28 cellular contexts compared by ENCODE assay signal in genomic region chr3:87993566-87993965, GRCh38.
"Had no signal": no experiment of that assay in that cellular context is flagged by ENCODE, and none has a peak within 500 bp of the region (broad histone marks: within the 10 kb centered on the region; RNA-seq: fewer than 3 reads in every experiment).

No MANE protein-coding gene starts in this region.

- H3K4me3 Mint-ChIP-seq: dendritic cell treated with granulocyte-macrophage colony-stimulating factor and Interleukin-4, amounts not matched to agents 40 ng/mL and 50 ng/mL, for 4 days; effector memory CD8-positive, alpha-beta T cell; endodermal cell; immature natural killer cell; mesothelial cell of epicardium had no signal

- DNase-seq: effector CD8-positive, alpha-beta T cell; effector memory CD8-positive, alpha-beta T cell; endodermal cell; erythroblast; esophagus squamous epithelium; foreskin fibroblast; foreskin melanocyte; gastrocnemius medialis; glutamatergic neuron; head of caudate nucleus; heart right ventricle; hippocampal formation; immature natural killer cell; left cardiac atrium; left lung; left ventricle myocardium superior; lower lobe of right lung; mesenchymal stem cell; mucosa of descending colon; naive B cell had no signal

- H3K9me3 Mint-ChIP-seq: dendritic cell treated with granulocyte-macrophage colony-stimulating factor and Interleukin-4, amounts not matched to agents 40 ng/mL and 50 ng/mL, for 4 days; effector memory CD8-positive, alpha-beta T cell; endodermal cell; immature natural killer cell; mesothelial cell of epicardium; naive B cell had no signal

- H3K27ac Mint-ChIP-seq: dendritic cell treated with granulocyte-macrophage colony-stimulating factor and Interleukin-4, amounts not matched to agents 40 ng/mL and 50 ng/mL, for 4 days; effector memory CD8-positive, alpha-beta T cell; endodermal cell; immature natural killer cell; mesothelial cell of epicardium had no signal

- ATAC-seq: effector memory CD8-positive, alpha-beta T cell; esophagus mucosa; gastrocnemius medialis; heart right ventricle; left cardiac atrium; left lung; left ventricle myocardium superior; lower lobe of right lung; mucosa of descending colon had no signal

- FAIRE-seq: colon, endometrium, keratinocyte had no signal

- H3K27me3 Mint-ChIP-seq: dendritic cell treated with granulocyte-macrophage colony-stimulating factor and Interleukin-4, amounts not matched to agents 40 ng/mL and 50 ng/mL, for 4 days; naive B cell had no signal

- H3K4me1 ChIP-seq: esophagus squamous epithelium, gastrocnemius medialis, left lung, lower lobe of right lung had no signal

- H3K36me3 Mint-ChIP-seq: immature natural killer cell, mesothelial cell of epicardium, naive B cell had no signal

- H3K4me3 ChIP-seq: coronary artery, esophagus squamous epithelium, gastrocnemius medialis, heart right ventricle, left lung, lower lobe of right lung, mucosa of descending colon had no signal

- H3K27me3 ChIP-seq: esophagus squamous epithelium, gastrocnemius medialis, left lung had no signal

- H3K36me3 ChIP-seq: esophagus squamous epithelium, gastrocnemius medialis, heart right ventricle, left lung, lower lobe of right lung had no signal

- H3K27ac ChIP-seq: coronary artery, epithelial cell of prostate, esophagus squamous epithelium, gastrocnemius medialis, heart right ventricle, left lung, lower lobe of right lung had no signal

- H3K9me3 ChIP-seq: esophagus squamous epithelium, gastrocnemius medialis, heart right ventricle, left lung, lower lobe of right lung, mucosa of descending colon had no signal
